22 cellular contexts compared by ENCODE assay signal in the genomic region with DNA sequence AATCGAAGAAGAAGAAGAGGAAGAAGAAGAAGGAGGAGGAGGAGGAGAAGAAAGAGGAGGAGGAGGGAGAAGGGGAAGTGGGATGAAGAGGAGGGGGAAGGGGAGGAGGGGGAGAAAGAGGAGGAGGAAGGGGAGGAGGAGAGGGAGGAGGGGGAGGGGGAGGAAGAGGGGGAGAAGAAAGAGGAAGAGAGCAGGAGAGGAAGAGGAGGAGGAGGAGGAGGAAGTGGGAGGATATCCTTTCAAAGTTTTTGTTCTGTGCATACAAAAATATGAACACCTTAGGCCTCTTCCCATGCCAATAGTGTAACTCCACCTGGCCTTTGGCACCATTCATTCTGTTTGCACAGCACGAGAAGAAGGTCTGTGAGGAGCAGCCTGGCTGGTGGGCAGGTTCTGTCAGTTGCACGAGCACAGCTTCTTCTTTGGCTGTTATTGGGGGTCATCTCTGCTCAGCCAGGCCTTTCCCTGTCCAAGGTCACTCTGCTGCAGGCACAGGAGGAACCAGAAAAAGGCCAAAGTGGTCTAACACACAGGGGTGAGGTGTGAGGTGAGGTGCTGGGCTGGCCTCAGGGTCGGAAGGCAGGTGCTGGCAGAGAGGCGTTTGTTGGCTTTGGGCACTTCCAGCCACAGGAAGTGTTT. TPM values are rescaled to one million over a fixed set of nuclear protein-coding genes. Genes with fewer than 3 reads are reported as not detected.
DNase-seq lines count a peak whose midpoint lies in the region; ATAC-seq and TF ChIP-seq lines count a peak whose summit lies in the region.
"Had no signal": no experiment of that assay in that cellular context is flagged by ENCODE, and none has a peak within 500 bp of the region (broad histone marks: within the 10 kb centered on the region; RNA-seq: fewer than 3 reads in every experiment).

No MANE protein-coding gene starts in this region.

- H3K4me1 Mint-ChIP-seq in CD4-positive, alpha-beta T cell (ENCODE audit: low read depth), result peaks cover 16% of the 10 kb centered on the region

- no peaks in the 10 kb centered on the region for H3K9me3 ChIP-seq in hepatocyte (ENCODE audit: low read depth)
- H3K9me3 ChIP-seq in CD4-positive, alpha-beta T cell (ENCODE audit: control insufficient read depth, low read length), result no peaks in the 10 kb centered on the region
- H3K9me3 ChIP-seq: ovary had no signal

- H3K4me1 ChIP-seq in hepatocyte (ENCODE audit: insufficient read depth), result peaks cover 10% of the 10 kb centered on the region

- H3K27ac Mint-ChIP-seq in CD4-positive, alpha-beta T cell, result no peak overlapping the region
- H3K27ac Mint-ChIP-seq: T-helper 1 cell treated with Interleukin-12 subunit alpha and Interleukin-12 subunit beta and Interleukin-4 antibody, amounts not matched to agents 30 μg/mL and 1 μg/mL, for 36 hours had no signal

- H2AFZ ChIP-seq in hepatocyte, result no peak overlapping the region

- H3K27ac ChIP-seq in hepatocyte, result peak overlapping the region; percentile 62
- H3K27ac ChIP-seq in CD4-positive, alpha-beta T cell (ENCODE audit: low read depth, low read length), result no peak overlapping the region
- H3K27ac ChIP-seq: ovary, RWPE1 had no signal

- no peak overlapping the region for H3K4me2 ChIP-seq in hepatocyte

- no peak for ATAC-seq in CD4-positive, alpha-beta T cell (ENCODE audit: poor library complexity)
- ATAC-seq: GM12878; stimulated activated effector memory CD8-positive, alpha-beta T cell treated with anti-CD3 and anti-CD28 coated beads, Interleukin-12 subunit alpha, Interleukin-12 subunit beta, amount 100 ng/mL, for 72 hours had no signal

- WGBS in hepatocyte (ENCODE audit: low lambda C conversion rate, missing lambda C conversion rate), result 80% methylated on average over 5 of the region's 5 CpGs
- WGBS in lower leg skin, 2 donors, result 74 to 76% methylated on average over 5 of the region's 5 CpGs

- no peaks in the 10 kb centered on the region for H3K36me3 Mint-ChIP-seq in CD4-positive, alpha-beta T cell (ENCODE audit: low read depth)
- H3K36me3 Mint-ChIP-seq: CD4-positive, CD25-positive, alpha-beta regulatory T cell; stimulated activated effector memory CD8-positive, alpha-beta T cell treated with anti-CD3 and anti-CD28 coated beads, Interleukin-12 subunit alpha, Interleukin-12 subunit beta, amount 100 ng/mL, for 72 hours had no signal

- H3K27me3 ChIP-seq in hepatocyte, result no peaks in the 10 kb centered on the region
- no peaks in the 10 kb centered on the region for H3K27me3 ChIP-seq in CD4-positive, alpha-beta T cell (ENCODE audit: control insufficient read depth, insufficient read depth, low read length)
- H3K27me3 ChIP-seq: foreskin keratinocyte, left lung, ovary had no signal

- TF ChIP-seq CTCF in LNCaP clone FGC (IDR thresholded peaks at IDR 0.05; ENCODE audit: control insufficient read depth, extremely low read depth, insufficient read depth) (no peak), hepatocyte (IDR thresholded peaks at IDR 0.05; ENCODE audit: poor library complexity) (no peak), lower leg skin (IDR thresholded peaks at IDR 0.05) (no peak)
- TF ChIP-seq CTCF in CD4-positive, alpha-beta T cell (IDR thresholded peaks at IDR 0.05), result no peak

- H3K4me3 ChIP-seq in LNCaP clone FGC (ENCODE audit: low read depth, low read length), result no peak overlapping the region
- H3K4me3 ChIP-seq in hepatocyte, result no peak overlapping the region
- H3K4me3 ChIP-seq in lower leg skin (ENCODE audit: low read depth, poor library complexity, severe bottlenecking), result no peak overlapping the region
- H3K4me3 ChIP-seq: GM12878, left lung, ovary, skin epidermis had no signal

- POLR2A ChIA-PET in CD4-positive, alpha-beta T cell (lab: Charles Lee), result no interaction called here

- H3K27me3 Mint-ChIP-seq in CD4-positive, alpha-beta T cell, result no peaks in the 10 kb centered on the region

- CTCF ChIA-PET in CD4-positive, alpha-beta T cell (lab: Charles Lee), result no interaction called here

- H3K4me3 Mint-ChIP-seq in CD4-positive, alpha-beta T cell, result no peak overlapping the region
- H3K4me3 Mint-ChIP-seq: CD4-positive, CD25-positive, alpha-beta regulatory T cell; stimulated activated effector memory CD8-positive, alpha-beta T cell treated with anti-CD3 and anti-CD28 coated beads, Interleukin-12 subunit alpha, Interleukin-12 subunit beta, amount 100 ng/mL, for 72 hours; T-helper 1 cell treated with Interleukin-12 subunit alpha and Interleukin-12 subunit beta and Interleukin-4 antibody, amounts not matched to agents 30 μg/mL and 1 μg/mL, for 36 hours had no signal

- no peak for TF ChIP-seq POLR2A in lower leg skin (IDR thresholded peaks at IDR 0.05)

- H3K9me2 ChIP-seq in hepatocyte (replicated peaks; ENCODE audit: insufficient read depth), result no peaks in the 10 kb centered on the region

- no peaks in the 10 kb centered on the region for H3K9me3 Mint-ChIP-seq in CD4-positive, alpha-beta T cell
- H3K9me3 Mint-ChIP-seq: stimulated activated effector memory CD8-positive, alpha-beta T cell treated with anti-CD3 and anti-CD28 coated beads, Interleukin-12 subunit alpha, Interleukin-12 subunit beta, amount 100 ng/mL, for 72 hours had no signal

- DNase-seq in NCI-H1417 (lab: John Stamatoyannopoulos, UW), result peak in 2 of 3 experiments; percentile 42 to 44
- DNase-seq in NCI-H1417 treated with DMSO at 0.1 percent for 48 hours (lab: John Stamatoyannopoulos, UW), result no peak
- peak; percentile 30 for DNase-seq in LNCaP clone FGC (ENCODE audit: low read depth)
- DNase-seq in OCI-M1 (lab: John Stamatoyannopoulos, UW), result peak; percentile 8
- DNase-seq in hepatocyte (ENCODE audit: low spot score), result no peak
- DNase-seq in lower leg skin (ENCODE audit: low spot score in 2 of 2), result no peak
- no peak for DNase-seq in NCI-H1092 (lab: John Stamatoyannopoulos, UW)
- DNase-seq in CD4-positive, alpha-beta T cell, result no peak
- DNase-seq: 8988T; CD4-positive, CD25-positive, alpha-beta regulatory T cell; central memory CD4-positive, alpha-beta T cell; H7; left lung; NCI-H1436; ovary; trophoblast cell had no signal

- intact Hi-C loops in lower leg skin (cut with DNase I; ENCODE audit: low total_unique reads), result no loop called here
- intact Hi-C loops in CD4-positive, alpha-beta T cell (cut with DNase I, micrococcal nuclease), result no loop called here

- H3K36me3 ChIP-seq in hepatocyte (replicated peaks; ENCODE audit: insufficient read depth, low read depth), result no peaks in the 10 kb centered on the region
- H3K36me3 ChIP-seq: left lung, ovary had no signal

- H4K20me1 ChIP-seq in hepatocyte (ENCODE audit: insufficient read depth, poor library complexity, severe bottlenecking), result no peaks in the 10 kb centered on the region

- no peaks in the 10 kb centered on the region for H3K79me2 ChIP-seq in hepatocyte

RNA-seq across cellular contexts. Expression of gene PLB1, which starts 25.8 kb away (rescaled TPM):
- 19.2 and 21.7 TPM in 2 replicates for total RNA-seq in hepatocyte
- 19.7 and 20.5 TPM in 2 replicates for polyA plus RNA-seq in hepatocyte
- total RNA-seq in lower leg skin, result 10 to 100 TPM in 2 of 4 donors, 1 to 10 TPM in 2; 3.4 to 10.3 (median 8.9) TPM
- 1 to 10 TPM; 1.3 to 1.6 TPM for total RNA-seq in CD4-positive, alpha-beta T cell
- total RNA-seq: H7 had no signal

Comparison
In these comparisons a context has a peak if more than half of its experiments do, and no peak if none do; other contexts are left out.
1. DNase-seq: peak in NCI-H1417 (2 of 3), LNCaP clone FGC (single experiment) and OCI-M1 (single experiment); none in NCI-H1417 treated with DMSO at 0.1 percent for 48 hours (single experiment), hepatocyte (single experiment), lower leg skin (0 of 2), NCI-H1092 (single experiment) and CD4-positive, alpha-beta T cell (0 of 10).